Comparison of ENCODE assay signal across 17 cellular contexts in the genomic region with DNA sequence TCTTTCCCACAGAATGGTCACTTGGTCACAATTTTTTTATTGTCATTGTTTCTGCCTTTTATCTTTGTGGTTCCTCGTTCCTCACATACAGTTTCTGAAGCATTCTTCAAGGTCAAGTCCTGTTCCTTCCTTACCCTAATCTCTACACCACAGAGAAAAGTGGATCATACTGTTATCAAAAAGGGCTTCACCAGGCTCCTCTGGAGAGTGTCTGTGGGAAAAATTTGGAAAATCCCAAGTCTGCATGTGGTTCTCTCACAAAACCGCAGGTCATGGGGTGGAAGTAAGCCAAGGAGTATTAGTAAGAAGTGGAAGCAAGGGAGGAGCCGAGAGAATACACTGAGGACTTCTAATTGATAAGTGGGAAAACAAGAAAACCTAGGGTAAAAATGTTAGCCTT. TPM values are rescaled to one million over a fixed set of nuclear protein-coding genes. Genes with fewer than 3 reads are reported as not detected.
DNase-seq lines count a peak whose midpoint lies in the region; ATAC-seq and TF ChIP-seq lines count a peak whose summit lies in the region.
"Had no signal": no experiment of that assay in that cellular context is flagged by ENCODE, and none has a peak within 500 bp of the region (broad histone marks: within the 10 kb centered on the region; RNA-seq: fewer than 3 reads in every experiment).

No MANE protein-coding gene starts in this region.

- H2BK5ac ChIP-seq in mesenchymal stem cell (ENCODE audit: low read depth, low read length, poor library complexity, severe bottlenecking): no peak overlapping the region

- H3K27me3 Mint-ChIP-seq in activated CD8-positive, alpha-beta T cell treated with anti-CD3 and anti-CD28 coated beads, Interleukin-2, amount 10 ng/mL, durations not matched to agents 7 days and 5 days (ENCODE audit: low read depth): peaks cover 10% of the 10 kb centered on the region

- H3K79me1 ChIP-seq in mesenchymal stem cell (replicated peaks; ENCODE audit: low read length, poor library complexity, severe bottlenecking): no peaks in the 10 kb centered on the region

- H3K27ac ChIP-seq in mammary epithelial cell (ENCODE audit: insufficient read depth, low read depth, low read length): no peak overlapping the region
- H3K27ac ChIP-seq in mesenchymal stem cell (ENCODE audit: low read length, poor library complexity, severe bottlenecking): no peak overlapping the region
- no peak overlapping the region for H3K27ac ChIP-seq in ovary
- H3K27ac ChIP-seq: right lobe of liver, stomach had no signal

- dilution Hi-C loops in mammary epithelial cell (cut with HindIII; ENCODE audit: low sequenced_read_pairs): no loop called here

- no peak overlapping the region for H3K23ac ChIP-seq in mesenchymal stem cell (ENCODE audit: low read length in 2 of 2)

- no peaks in the 10 kb centered on the region for H3K36me3 ChIP-seq in mammary epithelial cell (ENCODE audit: insufficient read depth, low read length)
- no peaks in the 10 kb centered on the region for H3K36me3 ChIP-seq in mesenchymal stem cell (ENCODE audit: control insufficient read depth in 1 of 2, insufficient read depth in 2 of 2, low read depth in 1 of 2, low read length in 2 of 2)
- H3K36me3 ChIP-seq in HAP-1 (replicated peaks): no peaks in the 10 kb centered on the region
- H3K36me3 ChIP-seq in ovary: no peaks in the 10 kb centered on the region
- H3K36me3 ChIP-seq: heart left ventricle, right lobe of liver, stomach had no signal

- no peaks in the 10 kb centered on the region for H3K79me2 ChIP-seq in mammary epithelial cell (ENCODE audit: insufficient read depth, low read length)

- H3K4me3 ChIP-seq in mammary epithelial cell (replicated peaks in 1 of 3; ENCODE audit: insufficient read depth in 1 of 3, low read depth in 2 of 3, low read length in 3 of 3) (no peak overlapping the region), mesenchymal stem cell (ENCODE audit: insufficient read depth in 1 of 2, low read depth in 1 of 2, low read length in 2 of 2) (peak overlapping the region in 1 of 2 experiments; percentile 48), HAP-1 (no peak overlapping the region), ovary (no peak overlapping the region)
- H3K4me3 ChIP-seq: GM23338, heart left ventricle, right lobe of liver, stomach had no signal

- no peaks in the 10 kb centered on the region for H3K4me1 Mint-ChIP-seq in activated CD8-positive, alpha-beta T cell treated with anti-CD3 and anti-CD28 coated beads, Interleukin-2, amount 10 ng/mL, durations not matched to agents 7 days and 5 days (ENCODE audit: low read depth)
- H3K4me1 Mint-ChIP-seq: GM23338, neural crest cell had no signal

- no peak overlapping the region for H3K4me2 ChIP-seq in mammary epithelial cell (ENCODE audit: insufficient read depth, low read depth, low read length)
- no peak overlapping the region for H3K4me2 ChIP-seq in mesenchymal stem cell (ENCODE audit: low read length, poor library complexity, severe bottlenecking)
- H3K4me2 ChIP-seq: GM23338 had no signal

- H2BK12ac ChIP-seq in mesenchymal stem cell (ENCODE audit: low read length in 2 of 2): no peak overlapping the region

- H3K27me3 ChIP-seq in mammary epithelial cell (ENCODE audit: insufficient read depth, low read length) (no peaks in the 10 kb centered on the region), mesenchymal stem cell (ENCODE audit: control insufficient read depth in 1 of 2, insufficient read depth in 1 of 2, low read length in 2 of 2) (peaks cover 0 to 10% of the 10 kb centered on the region in 2 experiments), HAP-1 (ENCODE audit: low read depth) (no peaks in the 10 kb centered on the region), ovary (no peaks in the 10 kb centered on the region)
- H3K27me3 ChIP-seq: heart left ventricle, right lobe of liver, stomach had no signal

- no peak overlapping the region for H4K8ac ChIP-seq in mesenchymal stem cell (ENCODE audit: low read length)

- TF ChIP-seq CTCF in mammary epithelial cell (conservative IDR thresholded peaks at IDR 0.05 in 1 of 2, IDR thresholded peaks at IDR 0.05 in 1 of 2; ENCODE audit: extremely low read depth in 1 of 2, insufficient read depth in 1 of 2, low read depth in 1 of 2, low read length in 2 of 2) (no peak), ovary (IDR thresholded peaks at IDR 0.05) (no peak)

- H2AFZ ChIP-seq in mammary epithelial cell (ENCODE audit: low read depth, low read length): no peak overlapping the region
- no peak overlapping the region for H2AFZ ChIP-seq in mesenchymal stem cell (ENCODE audit: low read depth, low read length)
- H2AFZ ChIP-seq: GM23338 had no signal

- in situ Hi-C loops in mammary epithelial cell (cut with MboI; ENCODE audit: low sequenced_read_pairs in 2 of 2) (no loop called here), HAP-1 (cut with MboI; ENCODE audit: low sequenced_read_pairs) (no loop called here)

- WGBS in mammary epithelial cell (ENCODE audit: low coverage, missing lambda C conversion rate): 48% methylated on average over 3 of the region's 3 CpGs
- 84% methylated on average over 3 of the region's 3 CpGs for WGBS in mesenchymal stem cell
- 7 to 15% (median 11%) methylated on average over 3 of the region's 3 CpGs for WGBS in ovary, 3 donors

- no peak overlapping the region for H3K14ac ChIP-seq in mesenchymal stem cell (ENCODE audit: low read length in 2 of 2)

- CTCF ChIA-PET in mammary epithelial cell (lab: Charles Lee; ENCODE audit: low non-redundant PET): no interaction called here
- CTCF ChIA-PET in activated CD8-positive, alpha-beta T cell treated with anti-CD3 and anti-CD28 coated beads, Interleukin-2, amount 10 ng/mL, durations not matched to agents 7 days and 5 days (lab: Charles Lee): no interaction called here

- POLR2A ChIA-PET in activated CD8-positive, alpha-beta T cell treated with anti-CD3 and anti-CD28 coated beads, Interleukin-2, amount 10 ng/mL, durations not matched to agents 7 days and 5 days (lab: Charles Lee): no interaction called here

- no peaks in the 10 kb centered on the region for H4K20me1 ChIP-seq in mammary epithelial cell (ENCODE audit: insufficient read depth, low read length)

- TF ChIP-seq EP300 in ovary (IDR thresholded peaks at IDR 0.05): no peak

- H3K18ac ChIP-seq in mesenchymal stem cell (ENCODE audit: low read depth in 1 of 2, low read length in 2 of 2): no peak overlapping the region

- H3K9me3 ChIP-seq in mammary epithelial cell (replicated peaks; ENCODE audit: insufficient read depth, low read length) (no peaks in the 10 kb centered on the region), mesenchymal stem cell (ENCODE audit: control insufficient read depth, low read length) (peaks cover 4% of the 10 kb centered on the region), HAP-1 (no peaks in the 10 kb centered on the region), ovary (no peaks in the 10 kb centered on the region)
- H3K9me3 ChIP-seq: heart left ventricle, right lobe of liver, stomach had no signal

- no peak overlapping the region for H2BK15ac ChIP-seq in mesenchymal stem cell (ENCODE audit: low read depth, poor library complexity, severe bottlenecking)

- no TSS peak for BruUV-seq in mammary epithelial cell (replicated peaks; lab: Mats Ljungman, UMichigan)

- H3K9ac ChIP-seq in mammary epithelial cell (ENCODE audit: insufficient read depth, low read length): no peak overlapping the region
- no peak overlapping the region for H3K9ac ChIP-seq in mesenchymal stem cell (ENCODE audit: low read length)

- ATAC-seq in activated CD8-positive, alpha-beta T cell treated with anti-CD3 and anti-CD28 coated beads, Interleukin-2, amount 10 ng/mL, durations not matched to agents 7 days and 5 days: no peak
- ATAC-seq: activated T-cell treated with anti-CD3 and anti-CD28 coated beads, Interleukin-2, amount 50 U/mL, for 4 hours; CD8-positive, alpha-beta T cell; GM23338 had no signal

- H3K4me1 ChIP-seq in mammary epithelial cell (ENCODE audit: insufficient read depth, low read length) (peaks cover 6% of the 10 kb centered on the region), mesenchymal stem cell (ENCODE audit: control insufficient read depth, insufficient read depth, low read depth, low read length) (no peaks in the 10 kb centered on the region), HAP-1 (peaks cover 2% of the 10 kb centered on the region; the same call in 1 of the 2 replicates), ovary (ENCODE audit: insufficient read depth) (no peaks in the 10 kb centered on the region)
- H3K4me1 ChIP-seq: stomach had no signal

- no peak for TF ChIP-seq POLR2A in ovary (IDR thresholded peaks at IDR 0.05)

- intact Hi-C loops in mammary epithelial cell (cut with micrococcal nuclease) (no loop called here), ovary (cut with DNase I) (no loop called here)

- DNase-seq in EH (ENCODE audit: low read depth): peak; percentile 87
- DNase-seq in OCI-M2 (lab: John Stamatoyannopoulos, UW; ENCODE audit: unreplicated experiment): peak; percentile 15
- peak; percentile 82 for DNase-seq in mammary epithelial cell
- DNase-seq in mesenchymal stem cell: peak; percentile 3
- DNase-seq in HAP-1 (ENCODE audit: low spot score in 2 of 2): no peak
- DNase-seq in ovary: no peak
- DNase-seq in DMS 273 treated with DMSO at 0.1 percent for 48 hours (lab: John Stamatoyannopoulos, UW): no peak
- DNase-seq in activated CD8-positive, alpha-beta T cell treated with anti-CD3 and anti-CD28 coated beads, Interleukin-2, amount 10 ng/mL, durations not matched to agents 7 days and 5 days: no peak
- DNase-seq: activated CD4-positive, alpha-beta T cell treated with anti-CD3 and anti-CD28 coated beads for 4 hours; activated T-cell treated with anti-CD3 and anti-CD28 coated beads, Interleukin-2, amount 50 U/mL, for 4 hours; CD8-positive, alpha-beta T cell; effector CD8-positive, alpha-beta T cell; right lobe of liver; stomach had no signal

- no peak overlapping the region for H2AK5ac ChIP-seq in mesenchymal stem cell (ENCODE audit: low read length, severe bottlenecking)

- no peaks in the 10 kb centered on the region for H3K9me3 Mint-ChIP-seq in activated CD8-positive, alpha-beta T cell treated with anti-CD3 and anti-CD28 coated beads, Interleukin-2, amount 10 ng/mL, durations not matched to agents 7 days and 5 days (ENCODE audit: insufficient read depth)
- H3K9me3 Mint-ChIP-seq: activated T-cell treated with anti-CD3 and anti-CD28 coated beads, Interleukin-2, amount 50 U/mL, for 4 hours; GM23338 had no signal

- no peak overlapping the region for H2BK120ac ChIP-seq in mesenchymal stem cell (ENCODE audit: low read depth, low read length)

- H3K4me3 Mint-ChIP-seq in activated CD8-positive, alpha-beta T cell treated with anti-CD3 and anti-CD28 coated beads, Interleukin-2, amount 10 ng/mL, durations not matched to agents 7 days and 5 days: no peak overlapping the region
- H3K4me3 Mint-ChIP-seq: activated T-cell treated with anti-CD3 and anti-CD28 coated beads, Interleukin-2, amount 50 U/mL, for 4 hours; CD8-positive, alpha-beta T cell; GM23338; neural crest cell had no signal

- H3K36me3 Mint-ChIP-seq in activated CD8-positive, alpha-beta T cell treated with anti-CD3 and anti-CD28 coated beads, Interleukin-2, amount 10 ng/mL, durations not matched to agents 7 days and 5 days (ENCODE audit: low read depth): no peaks in the 10 kb centered on the region
- H3K36me3 Mint-ChIP-seq: CD8-positive, alpha-beta T cell had no signal

- no peak overlapping the region for H3K4ac ChIP-seq in mesenchymal stem cell (ENCODE audit: low read depth in 1 of 2, low read length in 2 of 2)

- H4K91ac ChIP-seq in mesenchymal stem cell (ENCODE audit: low read length): no peak overlapping the region

- no peak overlapping the region for H3K27ac Mint-ChIP-seq in activated CD8-positive, alpha-beta T cell treated with anti-CD3 and anti-CD28 coated beads, Interleukin-2, amount 10 ng/mL, durations not matched to agents 7 days and 5 days
- H3K27ac Mint-ChIP-seq: CD8-positive, alpha-beta T cell; GM23338 had no signal

RNA-seq across cellular contexts. Expression of a gene that starts 31.5 kb away (rescaled TPM):
- total RNA-seq in mammary epithelial cell: 1 to 10 TPM; 2.3 to 3.4 TPM
- polyA plus RNA-seq in mammary epithelial cell: 1.3 TPM
- 2.2 TPM for polyA minus RNA-seq in mammary epithelial cell
- 0.91 TPM for polyA plus RNA-seq in mesenchymal stem cell (2013, experiment 1 of 2)
- 0.85 TPM for polyA plus RNA-seq in mesenchymal stem cell (2013, experiment 2 of 2)
- total RNA-seq in ovary: 1 to 10 TPM; 3.2 to 9.7 (median 7.3) TPM
- 1 to 10 TPM; 4.2 to 8.0 TPM for polyA plus RNA-seq in ovary
- total RNA-seq in activated CD8-positive, alpha-beta T cell treated with anti-CD3 and anti-CD28 coated beads, Interleukin-2, amount 10 ng/mL, durations not matched to agents 7 days and 5 days: 1 to 10 TPM; 3.8 to 4.2 TPM

RNA-seq across cellular contexts. Expression of a gene that starts 31.9 kb away (rescaled TPM):
- total RNA-seq in mammary epithelial cell (under 1 TPM; under 0.01 to 0.24 TPM), ovary (1 to 10 TPM in 3 of 7 donors, under 1 TPM in 4; 0.20 to 8.6 (median 0.79) TPM)
- polyA plus RNA-seq in mammary epithelial cell (not detected), ovary (under 1 TPM; 0.07 to 0.33 TPM)
- polyA minus RNA-seq in mammary epithelial cell: not detected
- polyA plus RNA-seq in mesenchymal stem cell (2013, experiment 1 of 2): 0.03 TPM
- polyA plus RNA-seq in mesenchymal stem cell (2013, experiment 2 of 2): not detected
- not detected for total RNA-seq in activated CD8-positive, alpha-beta T cell treated with anti-CD3 and anti-CD28 coated beads, Interleukin-2, amount 10 ng/mL, durations not matched to agents 7 days and 5 days
- total RNA-seq: activated T-cell treated with anti-CD3 and anti-CD28 coated beads, Interleukin-2, amount 50 U/mL, for 4 hours; CD8-positive, alpha-beta T cell; GM23338 had no signal

Comparison
In these comparisons a context has a peak if more than half of its experiments do, and no peak if none do; other contexts are left out.
1. DNase-seq: peak in EH (single experiment), OCI-M2 (single experiment), mammary epithelial cell (single experiment) and mesenchymal stem cell (single experiment); none in HAP-1 (0 of 2), ovary (0 of 5), DMS 273 treated with DMSO at 0.1 percent for 48 hours (single experiment) and activated CD8-positive, alpha-beta T cell treated with anti-CD3 and anti-CD28 coated beads, Interleukin-2, amount 10 ng/mL, durations not matched to agents 7 days and 5 days (single experiment).